Comparison of ENCODE assay signal across 9 cellular contexts in genomic region chr2:233853353-233853752, GRCh38. TPM values are rescaled to one million over a fixed set of nuclear protein-coding genes. Genes with fewer than 3 reads are reported as not detected.
DNase-seq lines count a peak whose midpoint lies in the region; ATAC-seq and TF ChIP-seq lines count a peak whose summit lies in the region.
"Had no signal": no experiment of that assay in that cellular context is flagged by ENCODE, and none has a peak within 500 bp of the region (broad histone marks: within the 10 kb centered on the region; RNA-seq: fewer than 3 reads in every experiment).

No MANE protein-coding gene starts in this region.

- no peaks in the 10 kb centered on the region for H3K9me3 ChIP-seq in Panc1 (ENCODE audit: control insufficient read depth, insufficient read depth, low read depth, low read length)

- H3K4me1 ChIP-seq in Panc1 (ENCODE audit: control insufficient read depth, insufficient read depth, low read length) = peaks cover 35% of the 10 kb centered on the region

- intact Hi-C loops in Panc1 (cut with micrococcal nuclease; ENCODE audit: unreplicated experiment) = no loop called here

- H3K4me3 ChIP-seq in GM12865 (ENCODE audit: low read depth, low read length) (peak overlapping the region; percentile 75), Panc1 (ENCODE audit: low read depth in 2 of 2, low read length in 2 of 2) (peak overlapping the region; percentile 88 to 94)

- ATAC-seq in Panc1 = no peak
- ATAC-seq in HG03457 (IDR thresholded peaks at IDR 0.05; ENCODE audit: unreplicated experiment) = no peak
- ATAC-seq in GM21576 (IDR thresholded peaks at IDR 0.05; ENCODE audit: unreplicated experiment) = no peak

- CTCF ChIA-PET in Panc1 (lab: Charles Lee) = no interaction called here

- POLR2A ChIA-PET in Panc1 (lab: Charles Lee) = interaction anchor here (0.7 kb wide), 1 partner anchor 86 kb away, joined by 4 read pairs; no protein-coding TSS in a partner anchor

- H3K27ac Mint-ChIP-seq in endothelial cell (ENCODE audit: unreplicated experiment) (no peak overlapping the region), osteocyte (ENCODE audit: unreplicated experiment) (no peak overlapping the region)

- H3K4me3 Mint-ChIP-seq in endothelial cell (ENCODE audit: unreplicated experiment) (peak overlapping the region; percentile 98), osteocyte (ENCODE audit: unreplicated experiment) (peak overlapping the region; percentile 100)

- H3K27me3 ChIP-seq in Panc1 (ENCODE audit: control insufficient read depth, insufficient read depth, low read length) = no peaks in the 10 kb centered on the region

- peaks cover 29% of the 10 kb centered on the region for H3K36me3 ChIP-seq in Panc1 (ENCODE audit: control insufficient read depth, insufficient read depth, low read length)

- no peaks in the 10 kb centered on the region for H3K9me3 Mint-ChIP-seq in endothelial cell (ENCODE audit: unreplicated experiment)
- H3K9me3 Mint-ChIP-seq in osteocyte (ENCODE audit: unreplicated experiment) = no peaks in the 10 kb centered on the region

- H3K27me3 Mint-ChIP-seq in endothelial cell (ENCODE audit: unreplicated experiment) (peaks cover 3% of the 10 kb centered on the region), osteocyte (ENCODE audit: unreplicated experiment) (no peaks in the 10 kb centered on the region)

- TF ChIP-seq CTCF in GM12865 (IDR thresholded peaks at IDR 0.05; ENCODE audit: insufficient read depth, low read depth, low read length, missing control alignments) (no peak), Panc1 (IDR thresholded peaks at IDR 0.05) (no peak), endothelial cell (IDR thresholded peaks at IDR 0.05; ENCODE audit: unreplicated experiment) (no peak), osteocyte (IDR thresholded peaks at IDR 0.05) (no peak)

- BruUV-seq in Panc1 (replicated peaks; lab: Mats Ljungman, UMichigan) = TSS peak; percentile 68

- H3K4me1 Mint-ChIP-seq in endothelial cell (ENCODE audit: unreplicated experiment) (peaks cover 28% of the 10 kb centered on the region), osteocyte (ENCODE audit: unreplicated experiment) (peaks cover 32% of the 10 kb centered on the region)

- peak overlapping the region; percentile 99 for H3K27ac ChIP-seq in Panc1 (ENCODE audit: low read length)

- no peak for DNase-seq in GM12865 (ENCODE audit: low read depth)
- DNase-seq in Panc1 (ENCODE audit: low read depth, low spot score) = no peak
- DNase-seq in endothelial cell (ENCODE audit: low spot score) = no peak
- peak; percentile 66 for DNase-seq in osteocyte (ENCODE audit: extremely low spot score, unreplicated experiment)
- no peak for DNase-seq in mesenteric fat pad (ENCODE audit: low spot score)
- no peak for DNase-seq in inferior parietal cortex (ENCODE audit: extremely low spot score)
- DNase-seq: NCI-H1417 treated with DMSO at 0.1 percent for 48 hours had no signal

- in situ Hi-C loops in Panc1 (cut with HindIII; ENCODE audit: low pct_unique_long_range_greater_than_20kb, low sequenced_read_pairs) = no loop called here

- H3K36me3 Mint-ChIP-seq in endothelial cell (ENCODE audit: low read depth, unreplicated experiment) (no peaks in the 10 kb centered on the region), osteocyte (ENCODE audit: unreplicated experiment) (no peaks in the 10 kb centered on the region)

RNA-seq across cellular contexts. Expression of gene HJURP, which starts 1.0 kb away (rescaled TPM):
- total RNA-seq in Panc1 (2021; ENCODE audit: unreplicated experiment) (87.0 TPM), endothelial cell (ENCODE audit: unreplicated experiment) (11.4 TPM), osteocyte (7.7 and 7.9 TPM in 2 replicates), mesenteric fat pad (0.55 TPM)
- 65.2 TPM for polyA plus RNA-seq in Panc1 (2012; ENCODE audit: insufficient read length)
